Comparison of ENCODE assay signal across 13 cellular contexts in genomic region chr1:30405631-30406212, GRCh38.
"Had no signal": no experiment of that assay in that cellular context is flagged by ENCODE, and none has a peak within 500 bp of the region (broad histone marks: within the 10 kb centered on the region; RNA-seq: fewer than 3 reads in every experiment).

No MANE protein-coding gene starts in this region.

- H3K36me3 Mint-ChIP-seq: activated naive CD4-positive, alpha-beta T cell treated with anti-CD3 and anti-CD28 coated beads, Interleukin-2, amount 50 U/mL, for 72 hours; brain; immature natural killer cell had no signal

- H3K4me3 Mint-ChIP-seq: brain; immature natural killer cell; T-helper 2 cell treated with Interferon-gamma antibody and Interleukin-4, amounts not matched to agents 5 μg/mL and 100 μg/mL, for 36 hours had no signal

- ATAC-seq: activated naive CD4-positive, alpha-beta T cell treated with anti-CD3 and anti-CD28 coated beads, Interleukin-2, amount 50 U/mL, for 72 hours; esophagus mucosa had no signal

- H3K4me1 Mint-ChIP-seq: immature natural killer cell had no signal

- H3K9me3 ChIP-seq: ovary, SJSA1, tibial nerve had no signal

- H3K4me1 ChIP-seq: tibial nerve had no signal

- H3K27ac ChIP-seq: ovary, SJSA1, tibial nerve had no signal

- H3K27me3 ChIP-seq: ovary had no signal

- H3K9me3 Mint-ChIP-seq: activated naive CD4-positive, alpha-beta T cell treated with anti-CD3 and anti-CD28 coated beads, Interleukin-2, amount 50 U/mL, for 72 hours; brain; immature natural killer cell; T-helper 2 cell treated with Interferon-gamma antibody and Interleukin-4, amounts not matched to agents 5 μg/mL and 100 μg/mL, for 36 hours had no signal

- H3K4me3 ChIP-seq: ovary, SJSA1, tibial nerve had no signal

- H3K36me3 ChIP-seq: ovary, SJSA1, tibial nerve had no signal

- DNase-seq: activated CD4-positive, alpha-beta T cell treated with anti-CD3 and anti-CD28 coated beads, Interleukin-2, amount 50 U/mL, for 48 hours; amniotic stem cell; cerebellar nuclear complex; immature natural killer cell; mesenchymal stem cell; SW 1271 had no signal

- H3K27ac Mint-ChIP-seq: activated naive CD4-positive, alpha-beta T cell treated with anti-CD3 and anti-CD28 coated beads, Interleukin-2, amount 50 U/mL, for 72 hours; immature natural killer cell; T-helper 2 cell treated with Interferon-gamma antibody and Interleukin-4, amounts not matched to agents 5 μg/mL and 100 μg/mL, for 36 hours had no signal
